ENCODE assay signal across 8 cellular contexts in genomic region chr6:27825025-27825823, GRCh38.
DNase-seq lines count a peak whose midpoint lies in the region; ATAC-seq lines count a peak whose summit lies in the region.

No MANE protein-coding gene starts in this region.

- peak overlapping the region; percentile 93 to 100 (median 96) for H3K4me3 Mint-ChIP-seq in CD4-positive, CD25-positive, alpha-beta regulatory T cell

- H3K9me3 ChIP-seq in CD4-positive, CD25-positive, alpha-beta regulatory T cell (ENCODE audit: control insufficient read depth in 2 of 2, low read length in 2 of 2), result no peaks in the 10 kb centered on the region

- H3K27me3 ChIP-seq in CD4-positive, CD25-positive, alpha-beta regulatory T cell (ENCODE audit: control insufficient read depth, insufficient read depth, low read length), result no peaks in the 10 kb centered on the region

- peak overlapping the region; percentile 91 for H3K27ac ChIP-seq in CD4-positive, CD25-positive, alpha-beta regulatory T cell (ENCODE audit: insufficient read depth, low read length, poor library complexity, severe bottlenecking)
- peak overlapping the region in 15 of 21 experiments; percentile 47 to 84 (median 73) for H3K27ac ChIP-seq in skin epidermis

- H3K36me3 Mint-ChIP-seq in CD4-positive, CD25-positive, alpha-beta regulatory T cell, result no peaks in the 10 kb centered on the region

- H3K4me1 Mint-ChIP-seq in CD4-positive, CD25-positive, alpha-beta regulatory T cell, result peaks cover 17 to 47% (median 32%) of the 10 kb centered on the region in 4 donors

- H3K9me3 Mint-ChIP-seq in CD4-positive, CD25-positive, alpha-beta regulatory T cell, result no peaks in the 10 kb centered on the region

- H3K4me3 ChIP-seq in CD4-positive, CD25-positive, alpha-beta regulatory T cell (ENCODE audit: low read depth, low read length), result peak overlapping the region; percentile 93
- H3K4me3 ChIP-seq in skin epidermis, result peak overlapping the region; percentile 22 to 55 (median 39)

- peak overlapping the region; percentile 96 to 100 (median 99) for H3K27ac Mint-ChIP-seq in CD4-positive, CD25-positive, alpha-beta regulatory T cell

- peak in 1 of 3 donors; percentile 62 for DNase-seq in CD4-positive, CD25-positive, alpha-beta regulatory T cell
- DNase-seq in SKM-1 (lab: John Stamatoyannopoulos, UW; ENCODE audit: unreplicated experiment) (peak; percentile 30), fibroblast of peridontal ligament (ENCODE audit: extremely low read depth) (peak; percentile 27), DMS79 (lab: John Stamatoyannopoulos, UW) (no peak), AG20443 (ENCODE audit: low spot score) (no peak), DMS79 treated with DMSO at 0.1 percent for 48 hours (lab: John Stamatoyannopoulos, UW) (no peak)

- peaks cover 18% of the 10 kb centered on the region for H3K4me1 ChIP-seq in CD4-positive, CD25-positive, alpha-beta regulatory T cell (ENCODE audit: control insufficient read depth, insufficient read depth, low read length, poor library complexity, severe bottlenecking)

- no peak for ATAC-seq in CD4-positive, CD25-positive, alpha-beta regulatory T cell (ENCODE audit: low read depth in 2 of 2)
- peak; percentile 7 for ATAC-seq in HG02884 (IDR thresholded peaks at IDR 0.05; ENCODE audit: unreplicated experiment)

- H3K36me3 ChIP-seq in CD4-positive, CD25-positive, alpha-beta regulatory T cell (ENCODE audit: control insufficient read depth, insufficient read depth, low read length), result no peaks in the 10 kb centered on the region

- H3K27me3 Mint-ChIP-seq in CD4-positive, CD25-positive, alpha-beta regulatory T cell, result peaks cover 10% of the 10 kb centered on the region

Comparison
In these comparisons a context has a peak if more than half of its experiments do, and no peak if none do; other contexts are left out.
1. DNase-seq: peak in SKM-1 (single experiment) and fibroblast of peridontal ligament (single experiment); none in DMS79 (single experiment), AG20443 (single experiment) and DMS79 treated with DMSO at 0.1 percent for 48 hours (single experiment).